In the genomic region with DNA sequence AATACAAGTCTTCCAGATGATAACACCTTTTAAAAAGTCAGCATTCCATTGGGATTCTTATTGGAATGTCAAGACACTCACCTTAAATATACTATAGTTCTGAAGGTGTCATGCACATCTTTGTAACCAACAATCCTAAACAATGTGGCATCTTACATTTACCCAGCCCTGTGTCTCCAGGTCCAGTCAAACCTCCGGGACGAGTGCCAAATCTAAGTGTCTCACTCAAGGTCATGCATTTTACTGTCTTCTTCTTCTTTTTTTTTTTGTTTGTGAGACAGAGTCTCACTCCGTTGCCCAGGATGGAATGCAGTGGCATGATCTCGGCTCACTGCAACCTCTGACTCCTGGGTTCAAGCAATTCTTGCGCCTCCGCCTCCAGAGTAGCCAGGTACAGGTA, we compare ENCODE assay signal across 26 cellular contexts.
"Had no signal": no experiment of that assay in that cellular context is flagged by ENCODE, and none has a peak within 500 bp of the region (broad histone marks: within the 10 kb centered on the region; RNA-seq: fewer than 3 reads in every experiment).

No MANE protein-coding gene starts in this region.

- H3K4me3 ChIP-seq: breast epithelium, Peyer's patch had no signal

- H3K4me3 Mint-ChIP-seq: activated B cell treated with CpG ODN at 0.5 μM for 24 hours; activated CD4-positive, alpha-beta T cell treated with anti-CD3 and anti-CD28 coated beads, Interleukin-2, amount 10 ng/mL, durations not matched to agents 24 days and 14 days; activated CD8-positive, alpha-beta memory T cell treated with anti-CD3 and anti-CD28 coated beads, Interleukin-2, amount 10 ng/mL, durations not matched to agents 7 days and 5 days; activated naive CD4-positive, alpha-beta T cell treated with anti-CD3 and anti-CD28 coated beads, Interleukin-2, amount 50 U/mL, for 24 hours; activated T-cell treated with anti-CD3 and anti-CD28 coated beads, Interleukin-2, amount 50 U/mL, for 24 hours; activated T-helper 1 cell treated with anti-CD3 and anti-CD28 coated beads, Interleukin-12 subunit alpha, Interleukin-12 subunit beta, Interleukin-2, Interleukin-4 antibody, amounts not matched to agents 30 ng/mL and 10 ng/mL and 1 ng/mL, durations not matched to agents 14 hours and 24 hours and 36 hours; T-helper 17 cell had no signal

- H3K36me3 Mint-ChIP-seq: activated CD8-positive, alpha-beta memory T cell treated with anti-CD3 and anti-CD28 coated beads, Interleukin-2, amount 10 ng/mL, durations not matched to agents 7 days and 5 days; activated naive CD4-positive, alpha-beta T cell treated with anti-CD3 and anti-CD28 coated beads, Interleukin-2, amount 50 U/mL, for 24 hours had no signal

- H3K27ac ChIP-seq: breast epithelium, Peyer's patch had no signal

- DNase-seq: activated B cell treated with CpG ODN at 0.5 μM for 24 hours; activated CD4-positive, alpha-beta T cell treated with anti-CD3 and anti-CD28 coated beads for 1 hour; activated CD4-positive, alpha-beta T cell treated with anti-CD3 and anti-CD28 coated beads, Interleukin-2, amount 10 ng/mL, durations not matched to agents 24 days and 14 days; activated CD4-positive, alpha-beta T cell treated with anti-CD3 and anti-CD28 coated beads, Interleukin-2, amount 50 U/mL, for 48 hours; activated CD8-positive, alpha-beta memory T cell treated with anti-CD3 and anti-CD28 coated beads, Interleukin-2, amount 10 ng/mL, durations not matched to agents 7 days and 5 days; activated effector memory CD4-positive, alpha-beta T cell treated with Interleukin-2 at 50 U/mL for 16 hours; activated naive CD4-positive, alpha-beta T cell; activated T-cell treated with anti-CD3 and anti-CD28 coated beads, Interleukin-2, amount 50 U/mL, for 24 hours; aorta; central memory CD4-positive, alpha-beta T cell; NCI-H1092; NCI-H1417; NCI-H1930; NCI-H2107; NCI-H510A treated with DMSO at 0.1 percent for 48 hours; NCI-H69; NK-92 treated with Interleukin-12 subunit alpha and Interleukin-12 subunit beta, amount 100 ng/mL, for 24 hours; OCI-M1; Peyer's patch; SHP77 treated with DMSO at 0.1 percent for 48 hours; T-helper 17 cell; T-helper 9 cell had no signal

- H3K4me1 Mint-ChIP-seq: activated B cell treated with CpG ODN at 0.5 μM for 24 hours; activated CD4-positive, alpha-beta T cell treated with anti-CD3 and anti-CD28 coated beads, Interleukin-2, amount 10 ng/mL, durations not matched to agents 24 days and 14 days; activated CD8-positive, alpha-beta memory T cell treated with anti-CD3 and anti-CD28 coated beads, Interleukin-2, amount 10 ng/mL, durations not matched to agents 7 days and 5 days; activated naive CD4-positive, alpha-beta T cell treated with anti-CD3 and anti-CD28 coated beads, Interleukin-2, amount 50 U/mL, for 24 hours; T-helper 17 cell had no signal

- H3K9me3 Mint-ChIP-seq: activated B cell treated with CpG ODN at 0.5 μM for 24 hours; activated CD4-positive, alpha-beta T cell treated with anti-CD3 and anti-CD28 coated beads, Interleukin-2, amount 10 ng/mL, durations not matched to agents 24 days and 14 days; activated naive CD4-positive, alpha-beta T cell treated with anti-CD3 and anti-CD28 coated beads, Interleukin-2, amount 50 U/mL, for 24 hours; activated T-cell treated with anti-CD3 and anti-CD28 coated beads, Interleukin-2, amount 50 U/mL, for 24 hours; activated T-helper 1 cell treated with anti-CD3 and anti-CD28 coated beads, Interleukin-12 subunit alpha, Interleukin-12 subunit beta, Interleukin-2, Interleukin-4 antibody, amounts not matched to agents 30 ng/mL and 10 ng/mL and 1 ng/mL, durations not matched to agents 14 hours and 24 hours and 36 hours had no signal

- H3K27me3 ChIP-seq: breast epithelium, Peyer's patch had no signal

- H3K9me3 ChIP-seq: breast epithelium, Peyer's patch had no signal

- H3K27me3 Mint-ChIP-seq: activated B cell treated with CpG ODN at 0.5 μM for 24 hours; activated CD4-positive, alpha-beta T cell treated with anti-CD3 and anti-CD28 coated beads, Interleukin-2, amount 10 ng/mL, durations not matched to agents 24 days and 14 days; activated CD8-positive, alpha-beta memory T cell treated with anti-CD3 and anti-CD28 coated beads, Interleukin-2, amount 10 ng/mL, durations not matched to agents 7 days and 5 days; activated naive CD4-positive, alpha-beta T cell treated with anti-CD3 and anti-CD28 coated beads, Interleukin-2, amount 50 U/mL, for 24 hours; activated T-cell treated with anti-CD3 and anti-CD28 coated beads, Interleukin-2, amount 50 U/mL, for 24 hours had no signal

- H3K4me1 ChIP-seq: breast epithelium, Peyer's patch had no signal

- H3K36me3 ChIP-seq: breast epithelium, Peyer's patch had no signal

- FAIRE-seq: TTC549 had no signal

- H3K27ac Mint-ChIP-seq: activated B cell treated with CpG ODN at 0.5 μM for 24 hours; activated CD4-positive, alpha-beta T cell treated with anti-CD3 and anti-CD28 coated beads, Interleukin-2, amount 10 ng/mL, durations not matched to agents 24 days and 14 days; activated CD8-positive, alpha-beta memory T cell treated with anti-CD3 and anti-CD28 coated beads, Interleukin-2, amount 10 ng/mL, durations not matched to agents 7 days and 5 days; activated naive CD4-positive, alpha-beta T cell treated with anti-CD3 and anti-CD28 coated beads, Interleukin-2, amount 50 U/mL, for 24 hours; activated T-cell treated with anti-CD3 and anti-CD28 coated beads, Interleukin-2, amount 50 U/mL, for 24 hours; activated T-helper 1 cell treated with anti-CD3 and anti-CD28 coated beads, Interleukin-12 subunit alpha, Interleukin-12 subunit beta, Interleukin-2, Interleukin-4 antibody, amounts not matched to agents 30 ng/mL and 10 ng/mL and 1 ng/mL, durations not matched to agents 14 hours and 24 hours and 36 hours; T-helper 17 cell had no signal
